Comparison of ENCODE assay signal across 20 cellular contexts in genomic region chr5:5741418-5741817, GRCh38.
DNase-seq lines count a peak whose midpoint lies in the region; ATAC-seq and TF ChIP-seq lines count a peak whose summit lies in the region.
"Had no signal": no experiment of that assay in that cellular context is flagged by ENCODE, and none has a peak within 500 bp of the region (broad histone marks: within the 10 kb centered on the region; RNA-seq: fewer than 3 reads in every experiment).

No MANE protein-coding gene starts in this region.

- H3K27me3 Mint-ChIP-seq in activated CD8-positive, alpha-beta T cell treated with anti-CD3 and anti-CD28 coated beads for 36 hours, result no peaks in the 10 kb centered on the region
- no peaks in the 10 kb centered on the region for H3K27me3 Mint-ChIP-seq in activated CD8-positive, alpha-beta T cell treated with anti-CD3 and anti-CD28 coated beads, Interleukin-2, amount 10 ng/mL, durations not matched to agents 7 days and 5 days (ENCODE audit: low read depth)
- H3K27me3 Mint-ChIP-seq in WTC11 (ENCODE audit: low read depth), result peaks cover 3% of the 10 kb centered on the region
- H3K27me3 Mint-ChIP-seq in stimulated activated memory B cell treated with anti-CD40 and anti-IgM and Interleukin-4, amounts not matched to agents 10 μg/mL and 1 μg/mL and 100 μg/mL, for 72 hours, result no peaks in the 10 kb centered on the region
- H3K27me3 Mint-ChIP-seq: CD4-positive, alpha-beta T cell had no signal

- intact Hi-C loops in activated CD8-positive, alpha-beta T cell treated with anti-CD3 and anti-CD28 coated beads for 36 hours (cut with micrococcal nuclease), result no loop called here
- intact Hi-C loops in heart right ventricle (cut with DNase I), result no loop called here

- H3K27ac Mint-ChIP-seq in activated CD8-positive, alpha-beta T cell treated with anti-CD3 and anti-CD28 coated beads for 36 hours, result no peak overlapping the region
- H3K27ac Mint-ChIP-seq in activated CD8-positive, alpha-beta T cell treated with anti-CD3 and anti-CD28 coated beads, Interleukin-2, amount 10 ng/mL, durations not matched to agents 7 days and 5 days, result no peak overlapping the region
- no peak overlapping the region for H3K27ac Mint-ChIP-seq in WTC11
- peak overlapping the region; percentile 54 for H3K27ac Mint-ChIP-seq in stimulated activated memory B cell treated with anti-CD40 and anti-IgM and Interleukin-4, amounts not matched to agents 10 μg/mL and 1 μg/mL and 100 μg/mL, for 72 hours
- H3K27ac Mint-ChIP-seq: CD14-positive monocyte; CD4-positive, alpha-beta T cell had no signal

- H3K9me3 ChIP-seq in BLaER1 treated with 17β-estradiol and CSF1 and Interleukin-3, amounts not matched to agents 10 nM and 100 nM (replicated peaks in 1 of 11), result peaks cover 32 to 37% (median 36%) of the 10 kb centered on the region in 11 experiments
- peaks cover 0 to 38% (median 22%) of the 10 kb centered on the region in 11 donors for H3K9me3 ChIP-seq in heart right ventricle
- H3K9me3 ChIP-seq in effector memory CD4-positive, alpha-beta T cell (ENCODE audit: control insufficient read depth, low read length), result peaks cover 3% of the 10 kb centered on the region
- H3K9me3 ChIP-seq: HAP-1 had no signal

- peaks cover 21% of the 10 kb centered on the region for H3K9me3 Mint-ChIP-seq in activated CD8-positive, alpha-beta T cell treated with anti-CD3 and anti-CD28 coated beads for 36 hours
- H3K9me3 Mint-ChIP-seq in activated CD8-positive, alpha-beta T cell treated with anti-CD3 and anti-CD28 coated beads, Interleukin-2, amount 10 ng/mL, durations not matched to agents 7 days and 5 days (ENCODE audit: insufficient read depth), result peaks cover 19% of the 10 kb centered on the region
- H3K9me3 Mint-ChIP-seq in WTC11, result peaks cover 47% of the 10 kb centered on the region
- H3K9me3 Mint-ChIP-seq in stimulated activated memory B cell treated with anti-CD40 and anti-IgM and Interleukin-4, amounts not matched to agents 10 μg/mL and 1 μg/mL and 100 μg/mL, for 72 hours, result peaks cover 18% of the 10 kb centered on the region

- POLR2A ChIA-PET in activated CD8-positive, alpha-beta T cell treated with anti-CD3 and anti-CD28 coated beads for 36 hours (lab: Charles Lee), result no interaction called here
- POLR2A ChIA-PET in activated CD8-positive, alpha-beta T cell treated with anti-CD3 and anti-CD28 coated beads, Interleukin-2, amount 10 ng/mL, durations not matched to agents 7 days and 5 days (lab: Charles Lee), result no interaction called here
- POLR2A ChIA-PET in WTC11 (lab: Charles Lee), result no interaction called here

- peak; percentile 34 for TF ChIP-seq CTCF in activated CD8-positive, alpha-beta T cell treated with anti-CD3 and anti-CD28 coated beads for 36 hours (IDR thresholded peaks at IDR 0.05)
- TF ChIP-seq CTCF in WTC11 (IDR thresholded peaks at IDR 0.05) (no peak), heart right ventricle (IDR thresholded peaks at IDR 0.05) (no peak)

- no peaks in the 10 kb centered on the region for H3K36me3 ChIP-seq in BLaER1 treated with 17β-estradiol and CSF1 and Interleukin-3, amounts not matched to agents 10 nM and 100 nM
- H3K36me3 ChIP-seq in heart right ventricle, result no peaks in the 10 kb centered on the region
- no peaks in the 10 kb centered on the region for H3K36me3 ChIP-seq in effector memory CD4-positive, alpha-beta T cell (ENCODE audit: control insufficient read depth, insufficient read depth, low read length)
- H3K36me3 ChIP-seq: HAP-1 had no signal

- no peak for DNase-seq in activated CD8-positive, alpha-beta T cell treated with anti-CD3 and anti-CD28 coated beads for 36 hours
- no peak for DNase-seq in activated CD8-positive, alpha-beta T cell treated with anti-CD3 and anti-CD28 coated beads, Interleukin-2, amount 10 ng/mL, durations not matched to agents 7 days and 5 days
- DNase-seq in WTC11 (ENCODE audit: low spot score) (no peak), heart right ventricle (no peak)
- DNase-seq in effector memory CD4-positive, alpha-beta T cell, result no peak
- DNase-seq: ACHN; AML-193; Calu3; CD4-positive, alpha-beta T cell; COR-L47; DMS153; DND-41; GOT3 had no signal

- H4K20me1 ChIP-seq in BLaER1 treated with 17β-estradiol and CSF1 and Interleukin-3, amounts not matched to agents 10 nM and 100 nM, result no peaks in the 10 kb centered on the region

- no peak for ATAC-seq in activated CD8-positive, alpha-beta T cell treated with anti-CD3 and anti-CD28 coated beads for 36 hours
- ATAC-seq in activated CD8-positive, alpha-beta T cell treated with anti-CD3 and anti-CD28 coated beads, Interleukin-2, amount 10 ng/mL, durations not matched to agents 7 days and 5 days, result no peak
- no peak for ATAC-seq in WTC11
- no peak for ATAC-seq in stimulated activated memory B cell treated with anti-CD40 and anti-IgM and Interleukin-4, amounts not matched to agents 10 μg/mL and 1 μg/mL and 100 μg/mL, for 72 hours
- no peak for ATAC-seq in heart right ventricle
- ATAC-seq in HG03039 (IDR thresholded peaks at IDR 0.05; ENCODE audit: unreplicated experiment), result no peak
- ATAC-seq: A549 had no signal

- no peak overlapping the region for H3K4me3 Mint-ChIP-seq in activated CD8-positive, alpha-beta T cell treated with anti-CD3 and anti-CD28 coated beads for 36 hours
- H3K4me3 Mint-ChIP-seq in activated CD8-positive, alpha-beta T cell treated with anti-CD3 and anti-CD28 coated beads, Interleukin-2, amount 10 ng/mL, durations not matched to agents 7 days and 5 days, result no peak overlapping the region
- no peak overlapping the region for H3K4me3 Mint-ChIP-seq in WTC11
- no peak overlapping the region for H3K4me3 Mint-ChIP-seq in stimulated activated memory B cell treated with anti-CD40 and anti-IgM and Interleukin-4, amounts not matched to agents 10 μg/mL and 1 μg/mL and 100 μg/mL, for 72 hours
- H3K4me3 Mint-ChIP-seq: CD14-positive monocyte; CD4-positive, alpha-beta T cell had no signal

- no peak overlapping the region for H3K27ac ChIP-seq in BLaER1 treated with 17β-estradiol and CSF1 and Interleukin-3, amounts not matched to agents 10 nM and 100 nM
- no peak overlapping the region for H3K27ac ChIP-seq in heart right ventricle
- H3K27ac ChIP-seq in effector memory CD4-positive, alpha-beta T cell (ENCODE audit: insufficient read depth, low read length, poor library complexity, severe bottlenecking), result no peak overlapping the region
- H3K27ac ChIP-seq: 22Rv1, A549 had no signal

- no peaks in the 10 kb centered on the region for H3K4me1 Mint-ChIP-seq in activated CD8-positive, alpha-beta T cell treated with anti-CD3 and anti-CD28 coated beads for 36 hours (ENCODE audit: low read depth)
- no peaks in the 10 kb centered on the region for H3K4me1 Mint-ChIP-seq in activated CD8-positive, alpha-beta T cell treated with anti-CD3 and anti-CD28 coated beads, Interleukin-2, amount 10 ng/mL, durations not matched to agents 7 days and 5 days (ENCODE audit: low read depth)
- H3K4me1 Mint-ChIP-seq in WTC11, result peaks cover 6% of the 10 kb centered on the region
- peaks cover 40% of the 10 kb centered on the region for H3K4me1 Mint-ChIP-seq in stimulated activated memory B cell treated with anti-CD40 and anti-IgM and Interleukin-4, amounts not matched to agents 10 μg/mL and 1 μg/mL and 100 μg/mL, for 72 hours
- H3K4me1 Mint-ChIP-seq: CD14-positive monocyte had no signal

- no peak overlapping the region for H3K4me3 ChIP-seq in BLaER1 treated with 17β-estradiol and CSF1 and Interleukin-3, amounts not matched to agents 10 nM and 100 nM
- H3K4me3 ChIP-seq in heart right ventricle, result no peak overlapping the region
- no peak overlapping the region for H3K4me3 ChIP-seq in effector memory CD4-positive, alpha-beta T cell (ENCODE audit: insufficient read depth, low read depth, low read length, poor library complexity, severe bottlenecking)
- H3K4me3 ChIP-seq: A549, HAP-1 had no signal

- CTCF ChIA-PET in activated CD8-positive, alpha-beta T cell treated with anti-CD3 and anti-CD28 coated beads for 36 hours (lab: Charles Lee), result no interaction called here
- CTCF ChIA-PET in activated CD8-positive, alpha-beta T cell treated with anti-CD3 and anti-CD28 coated beads, Interleukin-2, amount 10 ng/mL, durations not matched to agents 7 days and 5 days (lab: Charles Lee), result no interaction called here
- CTCF ChIA-PET in WTC11 (lab: Charles Lee), result no interaction called here

- H3K27me3 ChIP-seq in BLaER1 treated with 17β-estradiol and CSF1 and Interleukin-3, amounts not matched to agents 10 nM and 100 nM, result no peaks in the 10 kb centered on the region
- H3K27me3 ChIP-seq in heart right ventricle, result no peaks in the 10 kb centered on the region
- no peaks in the 10 kb centered on the region for H3K27me3 ChIP-seq in effector memory CD4-positive, alpha-beta T cell (replicated peaks; ENCODE audit: control insufficient read depth, insufficient read depth, low read length, poor library complexity, severe bottlenecking)

- H3K4me1 ChIP-seq in BLaER1 treated with 17β-estradiol and CSF1 and Interleukin-3, amounts not matched to agents 10 nM and 100 nM, result peaks cover 0 to 30% (median 23%) of the 10 kb centered on the region in 10 experiments; a peak in 18 of 20 replicates
- H3K4me1 ChIP-seq in heart right ventricle, result no peaks in the 10 kb centered on the region
- no peaks in the 10 kb centered on the region for H3K4me1 ChIP-seq in effector memory CD4-positive, alpha-beta T cell (ENCODE audit: control insufficient read depth, insufficient read depth, low read length, poor library complexity, severe bottlenecking)
- H3K4me1 ChIP-seq: A549, HAP-1 had no signal

- no peak overlapping the region for H3K9ac ChIP-seq in BLaER1 treated with 17β-estradiol and CSF1 and Interleukin-3, amounts not matched to agents 10 nM and 100 nM

- H3K36me3 Mint-ChIP-seq in activated CD8-positive, alpha-beta T cell treated with anti-CD3 and anti-CD28 coated beads for 36 hours (ENCODE audit: low read depth), result no peaks in the 10 kb centered on the region
- H3K36me3 Mint-ChIP-seq in activated CD8-positive, alpha-beta T cell treated with anti-CD3 and anti-CD28 coated beads, Interleukin-2, amount 10 ng/mL, durations not matched to agents 7 days and 5 days (ENCODE audit: low read depth), result no peaks in the 10 kb centered on the region
- peaks cover 36% of the 10 kb centered on the region for H3K36me3 Mint-ChIP-seq in WTC11
- peaks cover 19% of the 10 kb centered on the region for H3K36me3 Mint-ChIP-seq in stimulated activated memory B cell treated with anti-CD40 and anti-IgM and Interleukin-4, amounts not matched to agents 10 μg/mL and 1 μg/mL and 100 μg/mL, for 72 hours
- H3K36me3 Mint-ChIP-seq: CD14-positive monocyte had no signal

- H3K4me2 ChIP-seq in BLaER1 treated with 17β-estradiol and CSF1 and Interleukin-3, amounts not matched to agents 10 nM and 100 nM, result peak overlapping the region in 7 of 11 experiments; percentile 18 to 51 (median 45); a peak in 11 of 22 replicates
- H3K4me2 ChIP-seq: A549 had no signal

TF ChIP-seq in WTC11, 78 proteins besides CTCF, POLR2A, EP300 and RAD21 (continues in another document):
- no peak for TF ChIP-seq MAX (CRISPR knock-in tag; IDR thresholded peaks at IDR 0.05)
